9 cellular contexts compared by ENCODE assay signal in genomic region chr15:22401207-22401606, GRCh38. TPM values are rescaled to one million over a fixed set of nuclear protein-coding genes. Genes with fewer than 3 reads are reported as not detected.
"Had no signal": no experiment of that assay in that cellular context is flagged by ENCODE, and none has a peak within 500 bp of the region (broad histone marks: within the 10 kb centered on the region; RNA-seq: fewer than 3 reads in every experiment).

No MANE protein-coding gene starts in this region.

RNA-seq across cellular contexts. Expression of gene GOLGA6L22, which starts 57.5 kb away (rescaled TPM):
- total RNA-seq: HT-29, LHCN-M2, MCF 10A, OCI-LY7, PC-9, Peyer's patch, Right ventricle myocardium superior, RPMI7951, SJSA1 had no signal
